9 cellular contexts compared by ENCODE assay signal in genomic region chr17:74089869-74090464, GRCh38.
DNase-seq lines count a peak whose midpoint lies in the region; FAIRE-seq and TF ChIP-seq lines count a peak whose summit lies in the region.
"Had no signal": no experiment of that assay in that cellular context is flagged by ENCODE, and none has a peak within 500 bp of the region (broad histone marks: within the 10 kb centered on the region; RNA-seq: fewer than 3 reads in every experiment).

No MANE protein-coding gene starts in this region.

- no peak overlapping the region for H3K4me3 Mint-ChIP-seq in T-helper 2 cell treated with Interferon-gamma antibody and Interleukin-4, amounts not matched to agents 5 μg/mL and 100 μg/mL, for 36 hours
- H3K4me3 Mint-ChIP-seq in progenitor cell of endocrine pancreas (ENCODE audit: low read depth): no peak overlapping the region
- H3K4me3 Mint-ChIP-seq: stimulated activated naive B cell treated with anti-CD40 and anti-IgM and Interleukin-4, amounts not matched to agents 10 μg/mL and 1 μg/mL and 100 μg/mL, for 72 hours had no signal

- H3K4me3 ChIP-seq in NB4 (ENCODE audit: low read depth, low read length): no peak overlapping the region
- H3K4me3 ChIP-seq in epithelial cell of proximal tubule (ENCODE audit: low read depth, low read length): no peak overlapping the region

- no peaks in the 10 kb centered on the region for H3K4me1 Mint-ChIP-seq in T-helper 2 cell treated with Interferon-gamma antibody and Interleukin-4, amounts not matched to agents 5 μg/mL and 100 μg/mL, for 36 hours (ENCODE audit: low read depth)
- H3K4me1 Mint-ChIP-seq in progenitor cell of endocrine pancreas (ENCODE audit: low read depth): no peaks in the 10 kb centered on the region
- H3K4me1 Mint-ChIP-seq: stimulated activated naive B cell treated with anti-CD40 and anti-IgM and Interleukin-4, amounts not matched to agents 10 μg/mL and 1 μg/mL and 100 μg/mL, for 72 hours had no signal

- TF ChIP-seq CTCF in NB4 (IDR thresholded peaks at IDR 0.05; ENCODE audit: low read depth, low read length): peak; percentile 98
- TF ChIP-seq CTCF in epithelial cell of proximal tubule (conservative IDR thresholded peaks at IDR 0.05; ENCODE audit: low read depth, low read length): peak; percentile 76
- TF ChIP-seq CTCF in progenitor cell of endocrine pancreas (IDR thresholded peaks at IDR 0.05; ENCODE audit: unreplicated experiment): peak; percentile 70

- DNase-seq in activated T-cell treated with anti-CD3 and anti-CD28 coated beads for 24 hours (ENCODE audit: low read depth) (peak; percentile 16), activated T-cell treated with anti-CD3 and anti-CD28 coated beads for 4 hours (no peak), NB4 (ENCODE audit: low read depth) (peak; percentile 75), epithelial cell of proximal tubule (ENCODE audit: low read depth) (peak; percentile 1), progenitor cell of endocrine pancreas (ENCODE audit: low spot score, unreplicated experiment) (peak; percentile 41), frontal cortex (ENCODE audit: low spot score in 2 of 2) (no peak), HTR-8/SVneo (ENCODE audit: insufficient read length, low spot score) (no peak)
- peak; percentile 38 for DNase-seq in T-helper 2 cell treated with Interferon-gamma antibody and Interleukin-4, amounts not matched to agents 5 μg/mL and 100 μg/mL, for 36 hours (ENCODE audit: low spot score)
- DNase-seq: stimulated activated naive B cell treated with anti-CD40 and anti-IgM and Interleukin-4, amounts not matched to agents 10 μg/mL and 1 μg/mL and 100 μg/mL, for 72 hours had no signal

- peaks cover 15% of the 10 kb centered on the region for H3K27me3 Mint-ChIP-seq in T-helper 2 cell treated with Interferon-gamma antibody and Interleukin-4, amounts not matched to agents 5 μg/mL and 100 μg/mL, for 36 hours (ENCODE audit: low read depth)
- peaks cover 9% of the 10 kb centered on the region for H3K27me3 Mint-ChIP-seq in progenitor cell of endocrine pancreas

- H3K36me3 Mint-ChIP-seq in T-helper 2 cell treated with Interferon-gamma antibody and Interleukin-4, amounts not matched to agents 5 μg/mL and 100 μg/mL, for 36 hours (ENCODE audit: low read depth): no peaks in the 10 kb centered on the region
- H3K36me3 Mint-ChIP-seq in progenitor cell of endocrine pancreas (ENCODE audit: insufficient read depth): no peaks in the 10 kb centered on the region
- H3K36me3 Mint-ChIP-seq: stimulated activated naive B cell treated with anti-CD40 and anti-IgM and Interleukin-4, amounts not matched to agents 10 μg/mL and 1 μg/mL and 100 μg/mL, for 72 hours had no signal

- TF ChIP-seq POLR2A in NB4 (IDR thresholded peaks at IDR 0.05; ENCODE audit: extremely low read depth, insufficient read length): no peak

- FAIRE-seq in frontal cortex (lab: Jason Lieb, UNC) (no peak), HTR-8/SVneo (lab: Jason Lieb, UNC) (no peak)

- no peak overlapping the region for H3K27ac Mint-ChIP-seq in T-helper 2 cell treated with Interferon-gamma antibody and Interleukin-4, amounts not matched to agents 5 μg/mL and 100 μg/mL, for 36 hours
- no peak overlapping the region for H3K27ac Mint-ChIP-seq in progenitor cell of endocrine pancreas
- H3K27ac Mint-ChIP-seq: stimulated activated naive B cell treated with anti-CD40 and anti-IgM and Interleukin-4, amounts not matched to agents 10 μg/mL and 1 μg/mL and 100 μg/mL, for 72 hours had no signal

- H3K9me3 Mint-ChIP-seq in T-helper 2 cell treated with Interferon-gamma antibody and Interleukin-4, amounts not matched to agents 5 μg/mL and 100 μg/mL, for 36 hours: peaks cover 8% of the 10 kb centered on the region
- H3K9me3 Mint-ChIP-seq in progenitor cell of endocrine pancreas (ENCODE audit: low read depth): peaks cover 8% of the 10 kb centered on the region

Comparison
In these comparisons a context has a peak if more than half of its experiments do, and no peak if none do; other contexts are left out.
1. DNase-seq: peak in activated T-cell treated with anti-CD3 and anti-CD28 coated beads for 24 hours (single experiment), NB4 (single experiment), T-helper 2 cell treated with Interferon-gamma antibody and Interleukin-4, amounts not matched to agents 5 μg/mL and 100 μg/mL, for 36 hours (single experiment), epithelial cell of proximal tubule (single experiment) and progenitor cell of endocrine pancreas (single experiment); none in activated T-cell treated with anti-CD3 and anti-CD28 coated beads for 4 hours (single experiment), frontal cortex (0 of 2) and HTR-8/SVneo (single experiment).
2. Peak in every context shown above with its lines, with median percentiles within 50 percentile points of each other: CTCF ChIP-seq.